26 cellular contexts compared by ENCODE assay signal in genomic region chr2:59881214-59881613, GRCh38.
"Had no signal": no experiment of that assay in that cellular context is flagged by ENCODE, and none has a peak within 500 bp of the region (broad histone marks: within the 10 kb centered on the region; RNA-seq: fewer than 3 reads in every experiment).

No MANE protein-coding gene starts in this region.

- H3K4me3 Mint-ChIP-seq: immature natural killer cell; memory B cell; naive thymus-derived CD4-positive, alpha-beta T cell; natural killer cell treated with Interleukin-12 subunit alpha and Interleukin-12 subunit beta and Interleukin-15 and Interleukin-18, amount 100 ng/mL, for 72 hours; stimulated activated naive B cell treated with anti-CD40 and anti-IgM and Interleukin-4, amounts not matched to agents 10 μg/mL and 1 μg/mL and 100 μg/mL, for 72 hours had no signal

- H3K4me3 ChIP-seq: left ventricle myocardium inferior, lung, mucosa of descending colon, ovary, right atrium auricular region, skin epidermis, stomach, testis, thyroid gland, transverse colon, upper lobe of left lung, vagina had no signal

- H3K36me3 ChIP-seq: left ventricle myocardium inferior, ovary, right atrium auricular region, stomach, thyroid gland, transverse colon, upper lobe of left lung, vagina had no signal

- H3K4me1 Mint-ChIP-seq: immature natural killer cell had no signal

- H3K9me3 Mint-ChIP-seq: memory B cell; natural killer cell treated with Interleukin-12 subunit alpha and Interleukin-12 subunit beta and Interleukin-15 and Interleukin-18, amount 100 ng/mL, for 72 hours; stimulated activated naive B cell treated with anti-CD40 and anti-IgM and Interleukin-4, amounts not matched to agents 10 μg/mL and 1 μg/mL and 100 μg/mL, for 72 hours had no signal

- H3K27ac ChIP-seq: left ventricle myocardium inferior, ovary, right atrium auricular region, skin epidermis, stomach, testis, thyroid gland, transverse colon, upper lobe of left lung, vagina had no signal

- H3K36me3 Mint-ChIP-seq: immature natural killer cell; memory B cell; naive thymus-derived CD4-positive, alpha-beta T cell; natural killer cell treated with Interleukin-12 subunit alpha and Interleukin-12 subunit beta and Interleukin-15 and Interleukin-18, amount 100 ng/mL, for 72 hours; stimulated activated naive B cell treated with anti-CD40 and anti-IgM and Interleukin-4, amounts not matched to agents 10 μg/mL and 1 μg/mL and 100 μg/mL, for 72 hours had no signal

- DNase-seq: hypothalamus; immature natural killer cell; left ventricle myocardium inferior; midbrain; mucosa of descending colon; naive thymus-derived CD4-positive, alpha-beta T cell; ovary; stimulated activated CD4-positive, alpha-beta T cell treated with anti-CD3 and anti-CD28 coated beads, Interleukin-12 subunit alpha, Interleukin-12 subunit beta, amount 100 ng/mL, for 4 hours; stimulated activated CD4-positive, alpha-beta T cell treated with anti-CD3 and anti-CD28 coated beads, Interleukin-15, amount 100 ng/mL, for 24 hours; stimulated activated CD4-positive, alpha-beta T cell treated with anti-CD3 and anti-CD28 coated beads, Interleukin-2, amount 100 ng/mL, for 24 hours; stimulated activated CD4-positive, alpha-beta T cell treated with anti-CD3 and anti-CD28 coated beads, Interleukin-4, amount 100 ng/mL, for 1 hour; stimulated activated naive B cell treated with anti-CD40 and anti-IgM and Interleukin-4, amounts not matched to agents 10 μg/mL and 1 μg/mL and 100 μg/mL, for 72 hours; stimulated activated naive CD8-positive, alpha-beta T cell treated with anti-CD3 and anti-CD28 coated beads, Interleukin-15, Interleukin-2, amounts not matched to agents 100 U/mL and 50 U/mL, for 24 hours; stomach; testis; thyroid gland; transverse colon; upper lobe of left lung had no signal

- ATAC-seq: mucosa of descending colon; naive thymus-derived CD4-positive, alpha-beta T cell; sciatic nerve; stimulated activated naive B cell treated with anti-CD40 and anti-IgM and Interleukin-4, amounts not matched to agents 10 μg/mL and 1 μg/mL and 100 μg/mL, for 72 hours; stimulated activated naive CD8-positive, alpha-beta T cell treated with anti-CD3 and anti-CD28 coated beads, Interleukin-15, Interleukin-2, amounts not matched to agents 100 U/mL and 50 U/mL, for 24 hours had no signal

- H3K9me3 ChIP-seq: left ventricle myocardium inferior, mucosa of descending colon, ovary, right atrium auricular region, stomach, testis, thyroid gland, transverse colon, upper lobe of left lung, vagina had no signal

- H3K27me3 ChIP-seq: ovary, right atrium auricular region, stomach, testis, thyroid gland, transverse colon, upper lobe of left lung, vagina had no signal

- H3K27me3 Mint-ChIP-seq: stimulated activated naive B cell treated with anti-CD40 and anti-IgM and Interleukin-4, amounts not matched to agents 10 μg/mL and 1 μg/mL and 100 μg/mL, for 72 hours had no signal

- H3K27ac Mint-ChIP-seq: immature natural killer cell; memory B cell; natural killer cell treated with Interleukin-12 subunit alpha and Interleukin-12 subunit beta and Interleukin-15 and Interleukin-18, amount 100 ng/mL, for 72 hours; progenitor cell of endocrine pancreas; stimulated activated naive B cell treated with anti-CD40 and anti-IgM and Interleukin-4, amounts not matched to agents 10 μg/mL and 1 μg/mL and 100 μg/mL, for 72 hours had no signal

- H3K4me1 ChIP-seq: left ventricle myocardium inferior, right atrium auricular region, stomach, testis, thyroid gland, transverse colon, upper lobe of left lung, vagina had no signal
